ENCODE assay signal across 1 cellular context in the genomic region with DNA sequence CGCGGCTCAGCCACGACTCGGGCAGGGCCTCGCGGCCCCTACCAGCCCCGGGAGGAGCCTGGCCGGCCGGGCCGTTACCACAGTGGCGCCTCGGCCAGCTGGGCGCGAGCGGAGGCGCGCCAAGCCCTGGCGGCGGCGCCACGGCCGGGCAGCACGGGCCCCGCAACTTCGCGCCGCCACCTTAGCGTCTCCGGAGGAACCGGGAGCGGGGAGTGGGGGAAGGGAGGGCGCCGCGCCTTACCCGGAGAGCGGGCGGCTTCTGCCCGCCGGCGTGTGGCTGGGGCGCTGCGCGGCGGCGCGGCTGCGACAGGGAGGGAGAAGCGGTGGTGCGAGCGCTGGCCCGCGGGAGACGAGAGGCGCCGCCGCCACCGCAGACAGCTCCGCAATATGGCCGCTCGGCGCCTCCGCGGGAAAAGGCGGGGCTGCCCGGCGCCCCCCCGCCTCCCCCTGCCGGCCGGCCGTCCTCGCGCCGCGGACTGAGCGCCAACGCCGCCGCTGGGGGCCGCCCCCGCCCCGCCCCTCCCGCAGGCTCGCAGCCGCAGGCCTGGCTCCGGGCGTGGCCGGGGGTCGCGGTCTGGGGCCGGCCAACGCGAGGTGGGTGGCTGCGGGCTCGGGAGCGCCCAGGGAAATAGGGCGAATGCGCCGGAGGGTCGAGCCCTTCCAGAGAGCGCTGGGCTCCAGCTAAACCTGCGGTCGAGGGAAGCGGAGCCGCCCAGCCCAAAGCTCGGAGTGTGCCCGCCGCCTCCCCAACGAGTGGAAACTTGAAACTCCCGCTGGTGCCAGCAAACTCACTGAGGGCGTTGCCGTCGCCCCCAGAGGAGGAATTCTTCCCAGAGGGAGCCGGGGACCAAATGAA.
TF ChIP-seq lines count a peak whose summit lies in the region.

A gene (minus strand): TSS at position 389 of the 856 bp plus-strand sequence. CDS start 16,922 bp downstream, outside the sequence.

TF ChIP-seq in HepG2, 621 proteins besides CTCF, POLR2A, EP300 and RAD21 (continued from another document and continues in another):
- TF ChIP-seq, protein P1, sequence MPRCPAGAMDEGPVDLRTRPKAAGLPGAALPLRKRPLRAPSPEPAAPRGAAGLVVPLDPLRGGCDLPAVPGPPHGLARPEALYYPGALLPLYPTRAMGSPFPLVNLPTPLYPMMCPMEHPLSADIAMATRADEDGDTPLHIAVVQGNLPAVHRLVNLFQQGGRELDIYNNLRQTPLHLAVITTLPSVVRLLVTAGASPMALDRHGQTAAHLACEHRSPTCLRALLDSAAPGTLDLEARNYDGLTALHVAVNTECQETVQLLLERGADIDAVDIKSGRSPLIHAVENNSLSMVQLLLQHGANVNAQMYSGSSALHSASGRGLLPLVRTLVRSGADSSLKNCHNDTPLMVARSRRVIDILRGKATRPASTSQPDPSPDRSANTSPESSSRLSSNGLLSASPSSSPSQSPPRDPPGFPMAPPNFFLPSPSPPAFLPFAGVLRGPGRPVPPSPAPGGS (CRISPR knock-in tag; IDR thresholded peaks at IDR 0.05) = no peak
- TF ChIP-seq ZNF788 (CRISPR knock-in tag; IDR thresholded peaks at IDR 0.05; ENCODE audit: borderline replicate concordance) (no peak; the same call in 1 of the 2 replicates), ADNP (CRISPR knock-in tag; IDR thresholded peaks at IDR 0.05) (no peak), KLF9 (CRISPR knock-in tag; IDR thresholded peaks at IDR 0.05; ENCODE audit: low read depth) (no peak), RBM22 (optimal IDR thresholded peaks at IDR 0.05; ENCODE audit: low read length) (no peak), ELF3 (CRISPR knock-in tag; IDR thresholded peaks at IDR 0.05) (no peak), NFE2L2 (IDR thresholded peaks at IDR 0.05; ENCODE audit: low read length) (no peak), MYNN (CRISPR knock-in tag; IDR thresholded peaks at IDR 0.05; ENCODE audit: low read depth) (no peak), SP140L (CRISPR knock-in tag; IDR thresholded peaks at IDR 0.05; ENCODE audit: borderline replicate concordance) (no peak), HOXA9 (CRISPR knock-in tag; IDR thresholded peaks at IDR 0.05; ENCODE audit: borderline replicate concordance) (no peak), RFXAP (CRISPR knock-in tag; IDR thresholded peaks at IDR 0.05; ENCODE audit: borderline replicate concordance) (no peak), ATRX (CRISPR knock-in tag; IDR thresholded peaks at IDR 0.05; ENCODE audit: borderline replicate concordance) (no peak), NFKBIZ (CRISPR knock-in tag; IDR thresholded peaks at IDR 0.05) (no peak), U2AF2 (IDR thresholded peaks at IDR 0.05; ENCODE audit: low read depth, low read length) (no peak), ZNF772 (CRISPR knock-in tag; IDR thresholded peaks at IDR 0.05) (no peak), CHCHD3 (CRISPR knock-in tag; IDR thresholded peaks at IDR 0.05) (no peak; the same call in 1 of the 2 replicates), NFE2 (CRISPR knock-in tag; IDR thresholded peaks at IDR 0.05) (no peak), NBN (conservative IDR thresholded peaks at IDR 0.05) (no peak), NAIF1 (CRISPR knock-in tag; IDR thresholded peaks at IDR 0.05; ENCODE audit: borderline replicate concordance) (no peak), KMT2B (CRISPR knock-in tag; IDR thresholded peaks at IDR 0.05) (0 out of 2 replicates have a peak, but pooled peaks have one; percentile 20), TCF12 (IDR thresholded peaks at IDR 0.05) (no peak), TCF12 (CRISPR knock-in tag; IDR thresholded peaks at IDR 0.05) (0 out of 2 replicates have a peak, but pooled peaks have one; percentile 53), NFATC3 (CRISPR knock-in tag; IDR thresholded peaks at IDR 0.05) (no peak), ZNF839 (CRISPR knock-in tag; IDR thresholded peaks at IDR 0.05; ENCODE audit: borderline replicate concordance) (no peak), ZNF878 (CRISPR knock-in tag; IDR thresholded peaks at IDR 0.05) (no peak), TEAD3 (CRISPR knock-in tag; optimal IDR thresholded peaks at IDR 0.05; ENCODE audit: borderline replicate concordance) (no peak), MZF1 (CRISPR knock-in tag; IDR thresholded peaks at IDR 0.05; ENCODE audit: borderline replicate concordance) (no peak), ZNF670 (CRISPR knock-in tag; IDR thresholded peaks at IDR 0.05; ENCODE audit: borderline replicate concordance) (no peak), NFYB (CRISPR knock-in tag; IDR thresholded peaks at IDR 0.05) (no peak), DNMT3B (CRISPR knock-in tag; conservative IDR thresholded peaks at IDR 0.05) (no peak), SYNCRIP (IDR thresholded peaks at IDR 0.05; ENCODE audit: insufficient read depth, low read depth, low read length) (no peak), ZNF234 (CRISPR knock-in tag; conservative IDR thresholded peaks at IDR 0.05) (no peak), GFI1 (CRISPR knock-in tag; IDR thresholded peaks at IDR 0.05; ENCODE audit: borderline replicate concordance) (no peak), DR1 (CRISPR knock-in tag; IDR thresholded peaks at IDR 0.05) (no peak; the same call in 1 of the 2 replicates)
- TF ChIP-seq, protein P2, sequence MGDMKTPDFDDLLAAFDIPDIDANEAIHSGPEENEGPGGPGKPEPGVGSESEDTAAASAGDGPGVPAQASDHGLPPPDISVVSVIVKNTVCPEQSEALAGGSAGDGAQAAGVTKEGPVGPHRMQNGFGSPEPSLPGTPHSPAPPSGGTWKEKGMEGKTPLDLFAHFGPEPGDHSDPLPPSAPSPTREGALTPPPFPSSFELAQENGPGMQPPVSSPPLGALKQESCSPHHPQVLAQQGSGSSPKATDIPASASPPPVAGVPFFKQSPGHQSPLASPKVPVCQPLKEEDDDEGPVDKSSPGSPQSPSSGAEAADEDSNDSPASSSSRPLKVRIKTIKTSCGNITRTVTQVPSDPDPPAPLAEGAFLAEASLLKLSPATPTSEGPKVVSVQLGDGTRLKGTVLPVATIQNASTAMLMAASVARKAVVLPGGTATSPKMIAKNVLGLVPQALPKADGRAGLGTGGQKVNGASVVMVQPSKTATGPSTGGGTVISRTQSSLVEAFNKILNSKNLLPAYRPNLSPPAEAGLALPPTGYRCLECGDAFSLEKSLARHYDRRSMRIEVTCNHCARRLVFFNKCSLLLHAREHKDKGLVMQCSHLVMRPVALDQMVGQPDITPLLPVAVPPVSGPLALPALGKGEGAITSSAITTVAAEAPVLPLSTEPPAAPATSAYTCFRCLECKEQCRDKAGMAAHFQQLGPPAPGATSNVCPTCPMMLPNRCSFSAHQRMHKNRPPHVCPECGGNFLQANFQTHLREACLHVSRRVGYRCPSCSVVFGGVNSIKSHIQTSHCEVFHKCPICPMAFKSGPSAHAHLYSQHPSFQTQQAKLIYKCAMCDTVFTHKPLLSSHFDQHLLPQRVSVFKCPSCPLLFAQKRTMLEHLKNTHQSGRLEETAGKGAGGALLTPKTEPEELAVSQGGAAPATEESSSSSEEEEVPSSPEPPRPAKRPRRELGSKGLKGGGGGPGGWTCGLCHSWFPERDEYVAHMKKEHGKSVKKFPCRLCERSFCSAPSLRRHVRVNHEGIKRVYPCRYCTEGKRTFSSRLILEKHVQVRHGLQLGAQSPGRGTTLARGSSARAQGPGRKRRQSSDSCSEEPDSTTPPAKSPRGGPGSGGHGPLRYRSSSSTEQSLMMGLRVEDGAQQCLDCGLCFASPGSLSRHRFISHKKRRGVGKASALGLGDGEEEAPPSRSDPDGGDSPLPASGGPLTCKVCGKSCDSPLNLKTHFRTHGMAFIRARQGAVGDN (CRISPR knock-in tag; IDR thresholded peaks at IDR 0.05) = peak; percentile 64
- TF ChIP-seq, protein P3, sequence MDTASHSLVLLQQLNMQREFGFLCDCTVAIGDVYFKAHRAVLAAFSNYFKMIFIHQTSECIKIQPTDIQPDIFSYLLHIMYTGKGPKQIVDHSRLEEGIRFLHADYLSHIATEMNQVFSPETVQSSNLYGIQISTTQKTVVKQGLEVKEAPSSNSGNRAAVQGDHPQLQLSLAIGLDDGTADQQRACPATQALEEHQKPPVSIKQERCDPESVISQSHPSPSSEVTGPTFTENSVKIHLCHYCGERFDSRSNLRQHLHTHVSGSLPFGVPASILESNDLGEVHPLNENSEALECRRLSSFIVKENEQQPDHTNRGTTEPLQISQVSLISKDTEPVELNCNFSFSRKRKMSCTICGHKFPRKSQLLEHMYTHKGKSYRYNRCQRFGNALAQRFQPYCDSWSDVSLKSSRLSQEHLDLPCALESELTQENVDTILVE (CRISPR knock-in tag; IDR thresholded peaks at IDR 0.05) = no peak
- TF ChIP-seq, protein P4, sequence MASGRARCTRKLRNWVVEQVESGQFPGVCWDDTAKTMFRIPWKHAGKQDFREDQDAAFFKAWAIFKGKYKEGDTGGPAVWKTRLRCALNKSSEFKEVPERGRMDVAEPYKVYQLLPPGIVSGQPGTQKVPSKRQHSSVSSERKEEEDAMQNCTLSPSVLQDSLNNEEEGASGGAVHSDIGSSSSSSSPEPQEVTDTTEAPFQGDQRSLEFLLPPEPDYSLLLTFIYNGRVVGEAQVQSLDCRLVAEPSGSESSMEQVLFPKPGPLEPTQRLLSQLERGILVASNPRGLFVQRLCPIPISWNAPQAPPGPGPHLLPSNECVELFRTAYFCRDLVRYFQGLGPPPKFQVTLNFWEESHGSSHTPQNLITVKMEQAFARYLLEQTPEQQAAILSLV (CRISPR knock-in tag; IDR thresholded peaks at IDR 0.05; ENCODE audit: borderline replicate concordance) = 0 out of 2 replicates have a peak, but pooled peaks have one; percentile 5
- TF ChIP-seq, protein P5, sequence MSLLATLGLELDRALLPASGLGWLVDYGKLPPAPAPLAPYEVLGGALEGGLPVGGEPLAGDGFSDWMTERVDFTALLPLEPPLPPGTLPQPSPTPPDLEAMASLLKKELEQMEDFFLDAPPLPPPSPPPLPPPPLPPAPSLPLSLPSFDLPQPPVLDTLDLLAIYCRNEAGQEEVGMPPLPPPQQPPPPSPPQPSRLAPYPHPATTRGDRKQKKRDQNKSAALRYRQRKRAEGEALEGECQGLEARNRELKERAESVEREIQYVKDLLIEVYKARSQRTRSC (CRISPR knock-in tag; IDR thresholded peaks at IDR 0.05; ENCODE audit: low read depth) = no peak
- TF ChIP-seq, protein P6, sequence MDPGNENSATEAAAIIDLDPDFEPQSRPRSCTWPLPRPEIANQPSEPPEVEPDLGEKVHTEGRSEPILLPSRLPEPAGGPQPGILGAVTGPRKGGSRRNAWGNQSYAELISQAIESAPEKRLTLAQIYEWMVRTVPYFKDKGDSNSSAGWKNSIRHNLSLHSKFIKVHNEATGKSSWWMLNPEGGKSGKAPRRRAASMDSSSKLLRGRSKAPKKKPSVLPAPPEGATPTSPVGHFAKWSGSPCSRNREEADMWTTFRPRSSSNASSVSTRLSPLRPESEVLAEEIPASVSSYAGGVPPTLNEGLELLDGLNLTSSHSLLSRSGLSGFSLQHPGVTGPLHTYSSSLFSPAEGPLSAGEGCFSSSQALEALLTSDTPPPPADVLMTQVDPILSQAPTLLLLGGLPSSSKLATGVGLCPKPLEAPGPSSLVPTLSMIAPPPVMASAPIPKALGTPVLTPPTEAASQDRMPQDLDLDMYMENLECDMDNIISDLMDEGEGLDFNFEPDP (CRISPR knock-in tag; conservative IDR thresholded peaks at IDR 0.05) = no peak
- TF ChIP-seq, protein P7, sequence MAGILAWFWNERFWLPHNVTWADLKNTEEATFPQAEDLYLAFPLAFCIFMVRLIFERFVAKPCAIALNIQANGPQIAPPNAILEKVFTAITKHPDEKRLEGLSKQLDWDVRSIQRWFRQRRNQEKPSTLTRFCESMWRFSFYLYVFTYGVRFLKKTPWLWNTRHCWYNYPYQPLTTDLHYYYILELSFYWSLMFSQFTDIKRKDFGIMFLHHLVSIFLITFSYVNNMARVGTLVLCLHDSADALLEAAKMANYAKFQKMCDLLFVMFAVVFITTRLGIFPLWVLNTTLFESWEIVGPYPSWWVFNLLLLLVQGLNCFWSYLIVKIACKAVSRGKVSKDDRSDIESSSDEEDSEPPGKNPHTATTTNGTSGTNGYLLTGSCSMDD (CRISPR knock-in tag; IDR thresholded peaks at IDR 0.05) = no peak
- TF ChIP-seq, protein P8, sequence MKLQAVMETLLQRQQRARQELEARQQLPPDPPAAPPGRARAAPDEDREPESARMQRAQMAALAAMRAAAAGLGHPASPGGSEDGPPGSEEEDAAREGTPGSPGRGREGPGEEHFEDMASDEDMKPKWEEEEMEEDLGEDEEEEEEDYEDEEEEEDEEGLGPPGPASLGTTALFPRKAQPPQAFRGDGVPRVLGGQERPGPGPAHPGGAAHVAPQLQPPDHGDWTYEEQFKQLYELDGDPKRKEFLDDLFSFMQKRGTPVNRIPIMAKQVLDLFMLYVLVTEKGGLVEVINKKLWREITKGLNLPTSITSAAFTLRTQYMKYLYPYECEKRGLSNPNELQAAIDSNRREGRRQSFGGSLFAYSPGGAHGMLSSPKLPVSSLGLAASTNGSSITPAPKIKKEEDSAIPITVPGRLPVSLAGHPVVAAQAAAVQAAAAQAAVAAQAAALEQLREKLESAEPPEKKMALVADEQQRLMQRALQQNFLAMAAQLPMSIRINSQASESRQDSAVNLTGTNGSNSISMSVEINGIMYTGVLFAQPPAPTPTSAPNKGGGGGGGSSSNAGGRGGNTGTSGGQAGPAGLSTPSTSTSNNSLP (IDR thresholded peaks at IDR 0.05; ENCODE audit: low read depth, low read length) = no peak
- TF ChIP-seq, protein P9, sequence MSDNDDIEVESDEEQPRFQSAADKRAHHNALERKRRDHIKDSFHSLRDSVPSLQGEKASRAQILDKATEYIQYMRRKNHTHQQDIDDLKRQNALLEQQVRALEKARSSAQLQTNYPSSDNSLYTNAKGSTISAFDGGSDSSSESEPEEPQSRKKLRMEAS (IDR thresholded peaks at IDR 0.05) = no peak
- TF ChIP-seq, protein P10, sequence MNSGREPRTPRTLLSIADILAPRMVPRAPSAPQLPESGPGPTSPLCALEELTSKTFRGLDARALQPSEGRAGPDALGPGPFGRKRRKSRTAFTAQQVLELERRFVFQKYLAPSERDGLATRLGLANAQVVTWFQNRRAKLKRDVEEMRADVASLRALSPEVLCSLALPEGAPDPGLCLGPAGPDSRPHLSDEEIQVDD (CRISPR knock-in tag; IDR thresholded peaks at IDR 0.05; ENCODE audit: borderline replicate concordance) = no peak
- TF ChIP-seq, protein P11, sequence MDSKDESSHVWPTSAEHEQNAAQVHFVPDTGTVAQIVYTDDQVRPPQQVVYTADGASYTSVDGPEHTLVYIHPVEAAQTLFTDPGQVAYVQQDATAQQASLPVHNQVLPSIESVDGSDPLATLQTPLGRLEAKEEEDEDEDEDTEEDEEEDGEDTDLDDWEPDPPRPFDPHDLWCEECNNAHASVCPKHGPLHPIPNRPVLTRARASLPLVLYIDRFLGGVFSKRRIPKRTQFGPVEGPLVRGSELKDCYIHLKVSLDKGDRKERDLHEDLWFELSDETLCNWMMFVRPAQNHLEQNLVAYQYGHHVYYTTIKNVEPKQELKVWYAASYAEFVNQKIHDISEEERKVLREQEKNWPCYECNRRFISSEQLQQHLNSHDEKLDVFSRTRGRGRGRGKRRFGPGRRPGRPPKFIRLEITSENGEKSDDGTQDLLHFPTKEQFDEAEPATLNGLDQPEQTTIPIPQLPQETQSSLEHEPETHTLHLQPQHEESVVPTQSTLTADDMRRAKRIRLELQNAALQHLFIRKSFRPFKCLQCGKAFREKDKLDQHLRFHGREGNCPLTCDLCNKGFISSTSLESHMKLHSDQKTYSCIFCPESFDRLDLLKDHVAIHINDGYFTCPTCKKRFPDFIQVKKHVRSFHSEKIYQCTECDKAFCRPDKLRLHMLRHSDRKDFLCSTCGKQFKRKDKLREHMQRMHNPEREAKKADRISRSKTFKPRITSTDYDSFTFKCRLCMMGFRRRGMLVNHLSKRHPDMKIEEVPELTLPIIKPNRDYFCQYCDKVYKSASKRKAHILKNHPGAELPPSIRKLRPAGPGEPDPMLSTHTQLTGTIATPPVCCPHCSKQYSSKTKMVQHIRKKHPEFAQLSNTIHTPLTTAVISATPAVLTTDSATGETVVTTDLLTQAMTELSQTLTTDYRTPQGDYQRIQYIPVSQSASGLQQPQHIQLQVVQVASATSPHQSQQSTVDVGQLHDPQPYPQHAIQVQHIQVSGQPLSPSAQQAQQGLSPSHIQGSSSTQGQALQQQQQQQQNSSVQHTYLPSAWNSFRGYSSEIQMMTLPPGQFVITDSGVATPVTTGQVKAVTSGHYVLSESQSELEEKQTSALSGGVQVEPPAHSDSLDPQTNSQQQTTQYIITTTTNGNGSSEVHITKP (CRISPR knock-in tag; IDR thresholded peaks at IDR 0.05; ENCODE audit: low read depth) = no peak
